In genomic region chr17:80980397-80981061, GRCh38 we compare ENCODE assay signal across 10 cellular contexts. TPM values are rescaled to one million over a fixed set of nuclear protein-coding genes. Genes with fewer than 3 reads are reported as not detected.
DNase-seq lines count a peak whose midpoint lies in the region; TF ChIP-seq lines count a peak whose summit lies in the region.
"Had no signal": no experiment of that assay in that cellular context is flagged by ENCODE, and none has a peak within 500 bp of the region (broad histone marks: within the 10 kb centered on the region; RNA-seq: fewer than 3 reads in every experiment).

No MANE protein-coding gene starts in this region.

- intact Hi-C loops in CD14-positive monocyte (cut with micrococcal nuclease), result loop anchor here (2.0 to 10.0 kb wide), 3 partner anchors 116 to 554 kb away; no protein-coding TSS in a partner anchor

- H3K9ac ChIP-seq in MM.1S (ENCODE audit: low read length) (no peak overlapping the region), neuronal stem cell (ENCODE audit: low read depth, low read length, poor library complexity) (no peak overlapping the region)

- H3K4me1 ChIP-seq in DOHH2 (ENCODE audit: control insufficient read depth, low read length) (no peaks in the 10 kb centered on the region), MM.1S (ENCODE audit: low read length) (no peaks in the 10 kb centered on the region), neuronal stem cell (ENCODE audit: control insufficient read depth in 2 of 2, insufficient read depth in 1 of 2, low read depth in 1 of 2, low read length in 2 of 2) (peaks cover 6 to 7% of the 10 kb centered on the region in 2 donors)

- H3K36me3 ChIP-seq in DOHH2 (ENCODE audit: control insufficient read depth, low read length), result no peaks in the 10 kb centered on the region
- H3K36me3 ChIP-seq in MM.1S (replicated peaks; ENCODE audit: insufficient read depth, low read length), result no peaks in the 10 kb centered on the region
- no peaks in the 10 kb centered on the region for H3K36me3 ChIP-seq in neuronal stem cell (replicated peaks in 1 of 2; ENCODE audit: control insufficient read depth in 2 of 2, insufficient read depth in 2 of 2, low read length in 2 of 2)

- H3K23ac ChIP-seq in neuronal stem cell (ENCODE audit: low read depth, low read length, poor library complexity), result peak overlapping the region; percentile 81

- H3K4me2 ChIP-seq in DOHH2 (ENCODE audit: low read length) (peak overlapping the region; percentile 43), MM.1S (ENCODE audit: low read depth, low read length) (peak overlapping the region; percentile 47; the same call in 1 of the 2 replicates), neuronal stem cell (ENCODE audit: insufficient read depth, low read length, poor library complexity, severe bottlenecking) (peak overlapping the region; percentile 66)

- no peak overlapping the region for H2BK12ac ChIP-seq in neuronal stem cell (ENCODE audit: low read length)

- H4K20me1 ChIP-seq in DOHH2 (ENCODE audit: control insufficient read depth, insufficient read depth, low read depth, low read length) (no peaks in the 10 kb centered on the region), MM.1S (ENCODE audit: insufficient read depth, low read length) (no peaks in the 10 kb centered on the region)

- no peak overlapping the region for H3K4ac ChIP-seq in neuronal stem cell (ENCODE audit: low read length)

- H4K8ac ChIP-seq in neuronal stem cell (ENCODE audit: low read depth, low read length), result no peak overlapping the region

- no peak overlapping the region for H2AK5ac ChIP-seq in neuronal stem cell (ENCODE audit: low read depth, low read length)

- H2BK15ac ChIP-seq in neuronal stem cell (ENCODE audit: low read length), result peak overlapping the region; percentile 97

- H3K4me1 Mint-ChIP-seq in chondrocyte (ENCODE audit: low read depth), result peaks cover 23% of the 10 kb centered on the region
- peaks cover 2% of the 10 kb centered on the region for H3K4me1 Mint-ChIP-seq in CD14-positive monocyte

- H3K27me3 ChIP-seq in DOHH2 (ENCODE audit: control insufficient read depth, low read length) (0 out of 2 replicates have a peak, but pooled peaks cover 4% of the 10 kb centered on the region), MM.1S (replicated peaks; ENCODE audit: insufficient read depth, low read length) (peaks cover 42% of the 10 kb centered on the region), neuronal stem cell (ENCODE audit: control insufficient read depth in 3 of 3, insufficient read depth in 3 of 3, low read depth in 1 of 3, low read length in 3 of 3) (peaks cover 0 to 15% (median 2%) of the 10 kb centered on the region in 3 experiments)

- peak overlapping the region; percentile 52 for H3K18ac ChIP-seq in neuronal stem cell (ENCODE audit: low read length)

- no peaks in the 10 kb centered on the region for H3K9me2 ChIP-seq in DOHH2 (replicated peaks; ENCODE audit: control insufficient read depth, low read length)
- no peaks in the 10 kb centered on the region for H3K9me2 ChIP-seq in MM.1S (replicated peaks; ENCODE audit: insufficient read depth, low read length)

- H3K79me2 ChIP-seq in DOHH2 (ENCODE audit: control insufficient read depth, low read length) (no peaks in the 10 kb centered on the region), MM.1S (ENCODE audit: low read length) (no peaks in the 10 kb centered on the region)

- H3K79me1 ChIP-seq in neuronal stem cell (ENCODE audit: low read depth, low read length), result no peaks in the 10 kb centered on the region

- no peaks in the 10 kb centered on the region for H3K36me3 Mint-ChIP-seq in chondrocyte (ENCODE audit: low read depth)
- H3K36me3 Mint-ChIP-seq in CD14-positive monocyte, result no peaks in the 10 kb centered on the region

- no peak overlapping the region for H3K27ac Mint-ChIP-seq in chondrocyte (ENCODE audit: unreplicated experiment)
- H3K27ac Mint-ChIP-seq in CD14-positive monocyte, result peak overlapping the region in 1 of 7 donors; percentile 53

- H3K27ac ChIP-seq in DOHH2 (ENCODE audit: low read depth, low read length) (no peak overlapping the region), MM.1S (ENCODE audit: low read length) (no peak overlapping the region), neuronal stem cell (replicated peaks; ENCODE audit: low read length) (no peak overlapping the region)

- no peak overlapping the region for H3K4me3 ChIP-seq in DOHH2 (ENCODE audit: low read length)
- H3K4me3 ChIP-seq in MM.1S (ENCODE audit: low read length), result no peak overlapping the region
- H3K4me3 ChIP-seq in neuronal stem cell (ENCODE audit: low read length in 2 of 2), result no peak overlapping the region
- H3K4me3 ChIP-seq: skin epidermis had no signal

- H2AFZ ChIP-seq in MM.1S (ENCODE audit: low read length), result no peak overlapping the region
- peak overlapping the region; percentile 98 for H2AFZ ChIP-seq in neuronal stem cell (ENCODE audit: low read length)

- WGBS in neuronal stem cell (ENCODE audit: extremely low coverage in 2 of 2, insufficient read length in 2 of 2, insufficient replicate concordance in 1 of 2), 2 donors, result 100% methylated on average over 4 of the region's 7 CpGs; no CpG with 5 or more reads in 1 of the 2 donors

- H2BK120ac ChIP-seq in neuronal stem cell (ENCODE audit: low read depth, low read length), result no peak overlapping the region

- H3K4me3 Mint-ChIP-seq in chondrocyte (ENCODE audit: unreplicated experiment) (peak overlapping the region; percentile 50), CD14-positive monocyte (peak overlapping the region in 1 of 2 donors; percentile 72)

- H3K14ac ChIP-seq in neuronal stem cell (ENCODE audit: low read length), result no peak overlapping the region

- H3F3A ChIP-seq in DOHH2 (ENCODE audit: control insufficient read depth, insufficient read depth) (no peaks in the 10 kb centered on the region), MM.1S (ENCODE audit: insufficient read depth, low read length) (no peaks in the 10 kb centered on the region)

- H3K27me3 Mint-ChIP-seq in chondrocyte (ENCODE audit: low read depth), result no peaks in the 10 kb centered on the region
- H3K27me3 Mint-ChIP-seq in CD14-positive monocyte (ENCODE audit: low read depth in 3 of 3), result peaks cover 2 to 16% (median 12%) of the 10 kb centered on the region in 3 donors

- no peak for DNase-seq in MM.1S
- no peak for DNase-seq in chondrocyte (ENCODE audit: low spot score)
- DNase-seq in neuronal stem cell (ENCODE audit: low spot score), result no peak
- DNase-seq in amniotic stem cell (lab: John Stamatoyannopoulos, UW), result no peak
- DNase-seq in dermis blood vessel endothelial cell, result no peak
- no peak for DNase-seq in DMS79 (lab: John Stamatoyannopoulos, UW)
- DNase-seq in CD14-positive monocyte (ENCODE audit: low spot score), result no peak
- DNase-seq: MV-4-11 had no signal

- H3K9me3 ChIP-seq in DOHH2 (ENCODE audit: control insufficient read depth, insufficient read depth, low read length), result no peaks in the 10 kb centered on the region
- no peaks in the 10 kb centered on the region for H3K9me3 ChIP-seq in MM.1S (replicated peaks; ENCODE audit: insufficient read depth, low read length)
- H3K9me3 ChIP-seq in neuronal stem cell (replicated peaks in 1 of 2; ENCODE audit: control insufficient read depth in 2 of 2, insufficient read depth in 1 of 2, low read depth in 1 of 2, low read length in 2 of 2), result peaks cover 0 to 2% of the 10 kb centered on the region in 2 donors

- H2BK5ac ChIP-seq in neuronal stem cell (ENCODE audit: low read length), result no peak overlapping the region

- H4K91ac ChIP-seq in neuronal stem cell (ENCODE audit: low read depth, low read length, poor library complexity), result peak overlapping the region; percentile 82

- TF ChIP-seq CTCF in DOHH2 (IDR thresholded peaks at IDR 0.05; ENCODE audit: low read depth, low read length, poor library complexity, severe bottlenecking), result no peak
- TF ChIP-seq CTCF in MM.1S (IDR thresholded peaks at IDR 0.05; ENCODE audit: low read length), result no peak
- TF ChIP-seq CTCF in chondrocyte (IDR thresholded peaks at IDR 0.05), result no peak
- TF ChIP-seq CTCF in CD14-positive monocyte (IDR thresholded peaks at IDR 0.05), result no peak

- H3K9me3 Mint-ChIP-seq in chondrocyte (ENCODE audit: low read depth), result no peaks in the 10 kb centered on the region
- peaks cover 0 to 6% (median 0%) of the 10 kb centered on the region in 7 donors for H3K9me3 Mint-ChIP-seq in CD14-positive monocyte

RNA-seq across cellular contexts. Expression of gene CHMP6, which starts 11.1 kb away (rescaled TPM):
- 27.6 to 33.0 TPM (median 28.4 TPM) in 3 replicates for total RNA-seq in chondrocyte
- polyA plus RNA-seq in neuronal stem cell (2013, experiment 1 of 2), result 14.3 TPM
- 13.1 TPM for polyA plus RNA-seq in neuronal stem cell (2013, experiment 2 of 2)
- 19.2 and 28.6 TPM in 2 replicates for total RNA-seq in dermis blood vessel endothelial cell
- 10 to 100 TPM; 44.1 to 44.8 TPM for polyA plus RNA-seq in CD14-positive monocyte

RNA-seq across cellular contexts. Expression of gene BAIAP2, which starts 54.4 kb away (rescaled TPM):
- 28.9 to 43.6 TPM (median 29.5 TPM) in 3 replicates for total RNA-seq in chondrocyte
- polyA plus RNA-seq in neuronal stem cell (2013, experiment 1 of 2), result 30.9 TPM
- polyA plus RNA-seq in neuronal stem cell (2013, experiment 2 of 2), result 31.6 TPM
- 27.7 and 53.9 TPM in 2 replicates for total RNA-seq in dermis blood vessel endothelial cell
- polyA plus RNA-seq in CD14-positive monocyte, result 10 to 100 TPM in 1 of 2 donors, 1 to 10 TPM in 1; 8.6 to 11.2 TPM
